Comparison of ENCODE assay signal across 25 cellular contexts in genomic region chr10:75466016-75466415, GRCh38. TPM values are rescaled to one million over a fixed set of nuclear protein-coding genes. Genes with fewer than 3 reads are reported as not detected.
"Had no signal": no experiment of that assay in that cellular context is flagged by ENCODE, and none has a peak within 500 bp of the region (broad histone marks: within the 10 kb centered on the region; RNA-seq: fewer than 3 reads in every experiment).

No MANE protein-coding gene starts in this region.

- H3K9me3 Mint-ChIP-seq: immature natural killer cell; memory B cell; naive thymus-derived CD4-positive, alpha-beta T cell had no signal

- H3K4me1 ChIP-seq: psoas muscle, right lobe of liver had no signal

- H3K4me3 Mint-ChIP-seq: immature natural killer cell; memory B cell; naive thymus-derived CD4-positive, alpha-beta T cell had no signal

- H3K4me3 ChIP-seq: dorsolateral prefrontal cortex, left ventricle myocardium inferior, lower lobe of right lung, psoas muscle, right lobe of liver, spleen, stomach, thoracic aorta, transverse colon, vagina had no signal

- H3K36me3 ChIP-seq: left ventricle myocardium inferior, lower lobe of right lung, neutrophil, right lobe of liver, spleen, thoracic aorta, transverse colon, vagina had no signal

- H3K9me3 ChIP-seq: left ventricle myocardium inferior, lower lobe of right lung, neutrophil, psoas muscle, right lobe of liver, spleen, stomach, thoracic aorta, transverse colon, vagina had no signal

- H3K27ac ChIP-seq: dorsolateral prefrontal cortex, left ventricle myocardium inferior, lower lobe of right lung, neutrophil, psoas muscle, right lobe of liver, spleen, stomach, thoracic aorta, transverse colon, vagina had no signal

- H3K27ac Mint-ChIP-seq: immature natural killer cell; memory B cell; naive thymus-derived CD4-positive, alpha-beta T cell had no signal

- DNase-seq: cortex of kidney; dorsolateral prefrontal cortex; effector CD8-positive, alpha-beta T cell; foreskin fibroblast; immature natural killer cell; left cardiac atrium; left ventricle myocardium inferior; lower lobe of right lung; naive thymus-derived CD4-positive, alpha-beta T cell; psoas muscle; retina; right lobe of liver; spleen; stimulated activated CD4-positive, alpha-beta T cell treated with anti-CD3 and anti-CD28 coated beads, Interleukin-15, amount 100 ng/mL, for 24 hours; stimulated activated CD4-positive, alpha-beta T cell treated with anti-CD3 and anti-CD28 coated beads, Interleukin-1b, Interleukin-23, amount 100 ng/mL, for 48 hours; stimulated activated CD4-positive, alpha-beta T cell treated with anti-CD3 and anti-CD28 coated beads, Interleukin-4, amount 100 ng/mL, for 4 hours; stimulated activated naive CD4-positive, alpha-beta T cell; stomach; substantia nigra; transverse colon had no signal

- H3K36me3 Mint-ChIP-seq: immature natural killer cell; memory B cell; naive thymus-derived CD4-positive, alpha-beta T cell had no signal

- H3K27me3 ChIP-seq: neutrophil, right lobe of liver, spleen, stomach, transverse colon, vagina had no signal

- ATAC-seq: left cardiac atrium; lower lobe of right lung; naive thymus-derived CD4-positive, alpha-beta T cell; psoas muscle; right lobe of liver had no signal

- H3K4me1 Mint-ChIP-seq: immature natural killer cell, memory B cell had no signal

RNA-seq across cellular contexts. Expression of gene LRMDA, which starts 34.6 kb away (rescaled TPM):
- polyA plus RNA-seq: keratinocyte; naive thymus-derived CD4-positive, alpha-beta T cell had no signal
